Comparison of ENCODE assay signal across 20 cellular contexts in the genomic region with DNA sequence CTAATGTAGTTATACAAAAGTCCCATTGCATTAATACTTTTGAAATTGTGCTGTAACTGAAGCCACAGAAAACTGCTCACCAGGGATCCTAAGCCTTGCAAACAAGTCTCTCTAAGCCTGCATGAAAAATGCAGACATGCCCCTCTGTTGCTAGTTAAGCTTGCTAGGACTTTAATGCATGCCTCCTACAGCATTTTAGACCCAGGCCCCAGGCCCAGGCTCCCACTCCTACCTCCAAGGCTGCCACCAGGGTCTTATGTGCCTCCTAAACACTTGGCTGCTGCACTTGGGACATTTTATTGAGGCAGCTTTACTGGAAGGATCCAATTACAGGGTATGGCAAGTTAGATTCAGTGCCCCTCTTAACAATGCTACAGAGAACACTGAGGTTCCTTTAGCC.
"Had no signal": no experiment of that assay in that cellular context is flagged by ENCODE, and none has a peak within 500 bp of the region (broad histone marks: within the 10 kb centered on the region; RNA-seq: fewer than 3 reads in every experiment).

No MANE protein-coding gene starts in this region.

- H3K27me3 Mint-ChIP-seq: activated naive CD4-positive, alpha-beta T cell treated with anti-CD3 and anti-CD28 coated beads, Interleukin-2, amount 50 U/mL, for 24 hours; memory B cell; stimulated activated memory B cell treated with anti-CD40 and anti-IgM and Interleukin-4, amounts not matched to agents 10 μg/mL and 1 μg/mL and 100 μg/mL, for 72 hours had no signal

- H3K4me1 ChIP-seq: body of pancreas, foreskin keratinocyte, transverse colon had no signal

- H3K27me3 ChIP-seq: body of pancreas, cardiac muscle cell, transverse colon had no signal

- H3K27ac ChIP-seq: body of pancreas, cardiac muscle cell, foreskin keratinocyte, transverse colon, WERI-Rb-1 had no signal

- H3K4me3 ChIP-seq: body of pancreas, cardiac muscle cell, mucosa of descending colon, transverse colon had no signal

- H3K4me3 Mint-ChIP-seq: activated naive CD4-positive, alpha-beta T cell treated with anti-CD3 and anti-CD28 coated beads, Interleukin-2, amount 50 U/mL, for 24 hours; memory B cell; neural crest cell; stimulated activated memory B cell treated with anti-CD40 and anti-IgM and Interleukin-4, amounts not matched to agents 10 μg/mL and 1 μg/mL and 100 μg/mL, for 72 hours had no signal

- H3K27ac Mint-ChIP-seq: activated naive CD4-positive, alpha-beta T cell treated with anti-CD3 and anti-CD28 coated beads, Interleukin-2, amount 50 U/mL, for 24 hours; memory B cell; stimulated activated memory B cell treated with anti-CD40 and anti-IgM and Interleukin-4, amounts not matched to agents 10 μg/mL and 1 μg/mL and 100 μg/mL, for 72 hours had no signal

- H3K36me3 Mint-ChIP-seq: activated naive CD4-positive, alpha-beta T cell treated with anti-CD3 and anti-CD28 coated beads, Interleukin-2, amount 50 U/mL, for 24 hours; memory B cell; stimulated activated memory B cell treated with anti-CD40 and anti-IgM and Interleukin-4, amounts not matched to agents 10 μg/mL and 1 μg/mL and 100 μg/mL, for 72 hours had no signal

- H3K4me1 Mint-ChIP-seq: activated naive CD4-positive, alpha-beta T cell treated with anti-CD3 and anti-CD28 coated beads, Interleukin-2, amount 50 U/mL, for 24 hours; memory B cell; neural crest cell; stimulated activated memory B cell treated with anti-CD40 and anti-IgM and Interleukin-4, amounts not matched to agents 10 μg/mL and 1 μg/mL and 100 μg/mL, for 72 hours had no signal

- ATAC-seq: body of pancreas; foreskin keratinocyte; left cardiac atrium; mucosa of descending colon; sciatic nerve; stimulated activated memory B cell treated with anti-CD40 and anti-IgM and Interleukin-4, amounts not matched to agents 10 μg/mL and 1 μg/mL and 100 μg/mL, for 72 hours had no signal

- H3K36me3 ChIP-seq: cardiac muscle cell, transverse colon, WERI-Rb-1 had no signal

- DNase-seq: activated CD4-positive, alpha-beta T cell treated with anti-CD3 and anti-CD28 coated beads for 1 hour; activated CD4-positive, alpha-beta T cell treated with anti-CD3 and anti-CD28 coated beads, Interleukin-2, amount 50 U/mL, for 1 hour; activated gamma-delta T cell treated with Interleukin-2 at 50 U/mL for 16 hours; activated T-cell treated with anti-CD3 and anti-CD28 coated beads, Interleukin-2, amount 50 U/mL, for 1 hour; anterior cingulate cortex; body of pancreas; effector CD8-positive, alpha-beta T cell; foreskin keratinocyte; left cardiac atrium; mucosa of descending colon; small intestine; stimulated activated CD4-positive, alpha-beta T cell treated with anti-CD3 and anti-CD28 coated beads, Interleukin-2, amount 100 ng/mL, for 24 hours; transverse colon; WERI-Rb-1 had no signal
